ENCODE assay signal across 10 cellular contexts in genomic region chr6:32110632-32111031, GRCh38. TPM values are rescaled to one million over a fixed set of nuclear protein-coding genes. Genes with fewer than 3 reads are reported as not detected.
DNase-seq lines count a peak whose midpoint lies in the region; ATAC-seq and TF ChIP-seq lines count a peak whose summit lies in the region.
"Had no signal": no experiment of that assay in that cellular context is flagged by ENCODE, and none has a peak within 500 bp of the region (broad histone marks: within the 10 kb centered on the region; RNA-seq: fewer than 3 reads in every experiment).

No MANE protein-coding gene starts in this region.

- no peak overlapping the region for H3K4me3 Mint-ChIP-seq in chondrocyte (ENCODE audit: unreplicated experiment)
- H3K4me3 Mint-ChIP-seq: CD8-positive, alpha-beta T cell; nephron progenitor cell had no signal

- no peak overlapping the region for H3K4me3 ChIP-seq in ovary
- H3K4me3 ChIP-seq: hepatocyte had no signal

- peaks cover 40% of the 10 kb centered on the region for H3K4me1 Mint-ChIP-seq in chondrocyte (ENCODE audit: low read depth)

- WGBS in adipose tissue, 3 donors = 26 to 50% (median 41%) methylated on average over 7 of the region's 7 CpGs
- 23 to 39% (median 33%) methylated on average over 7 of the region's 7 CpGs for WGBS in ovary, 3 donors

- DNase-seq in ovary (peak in 3 of 5 donors; percentile 52 to 56 (median 52)), chondrocyte (ENCODE audit: low spot score) (no peak)
- DNase-seq: activated CD8-positive, alpha-beta memory T cell treated with anti-CD3 and anti-CD28 coated beads, Interleukin-2, amount 50 U/mL, for 4 hours; CD8-positive, alpha-beta T cell; NCI-H524; nephron progenitor cell; T-helper 1 cell had no signal

- no peak for ATAC-seq in SK-N-SH treated with all-trans-retinoic acid at 6 μM for 48 hours
- ATAC-seq: CD8-positive, alpha-beta T cell had no signal

- no peaks in the 10 kb centered on the region for H3K9me3 ChIP-seq in ovary

- H3K36me3 ChIP-seq in ovary = no peaks in the 10 kb centered on the region

- H3K36me3 Mint-ChIP-seq in chondrocyte (ENCODE audit: low read depth) = peaks cover 3% of the 10 kb centered on the region

- no peak for TF ChIP-seq EP300 in ovary (IDR thresholded peaks at IDR 0.05)

- peaks cover 8% of the 10 kb centered on the region for H3K27me3 Mint-ChIP-seq in chondrocyte (ENCODE audit: low read depth)

- H3K27ac ChIP-seq in adipose tissue (ENCODE audit: low read depth, low read length) (peak overlapping the region; percentile 61), ovary (peak overlapping the region in 1 of 2 donors; percentile 82)

- H3K4me1 ChIP-seq in ovary (ENCODE audit: insufficient read depth) = peaks cover 42% of the 10 kb centered on the region

- intact Hi-C loops in ovary (cut with DNase I) = loop anchor here in 1 of 4 donors (10.0 kb wide), 1 partner anchor 206 kb away; the partner anchor contains the start of gene ZBTB12

- no peak for TF ChIP-seq POLR2A in ovary (IDR thresholded peaks at IDR 0.05)

- no peak overlapping the region for H3K27ac Mint-ChIP-seq in chondrocyte (ENCODE audit: unreplicated experiment)
- H3K27ac Mint-ChIP-seq: CD8-positive, alpha-beta T cell; nephron progenitor cell had no signal

- H3K9me3 Mint-ChIP-seq in chondrocyte (ENCODE audit: low read depth) = no peaks in the 10 kb centered on the region
- H3K9me3 Mint-ChIP-seq: CD8-positive, alpha-beta T cell; nephron progenitor cell had no signal

- no peak for TF ChIP-seq CTCF in ovary (IDR thresholded peaks at IDR 0.05)
- no peak for TF ChIP-seq CTCF in chondrocyte (IDR thresholded peaks at IDR 0.05)

- H3K27me3 ChIP-seq in ovary = no peaks in the 10 kb centered on the region
- H3K27me3 ChIP-seq: hepatocyte had no signal

TF ChIP-seq in SK-N-SH treated with all-trans-retinoic acid at 6 μM for 48 hours, 23 proteins besides CTCF, POLR2A, EP300 and RAD21:
- TF ChIP-seq TOX (CRISPR knock-in tag; IDR thresholded peaks at IDR 0.05; ENCODE audit: borderline replicate concordance) = no peak
- no peak for TF ChIP-seq ZC3H10 (CRISPR knock-in tag; IDR thresholded peaks at IDR 0.05)
- no peak for TF ChIP-seq ZFP3 (CRISPR knock-in tag; IDR thresholded peaks at IDR 0.05)
TF ChIP-seq in SK-N-SH treated with all-trans-retinoic acid at 6 μM for 48 hours: peak in this region for 0.

RNA-seq across cellular contexts. Expression of gene TNXB, which starts 1.5 kb away (rescaled TPM):
- polyA plus RNA-seq in adipose tissue (10 to 100 TPM in 2 of 3 donors, 1 to 10 TPM in 1; 5.3 to 65.0 (median 47.4) TPM), ovary (100 to 1,000 TPM in 1 of 2 donors, 10 to 100 TPM in 1; 13.3 to 114 TPM)
- total RNA-seq in ovary (100 to 1,000 TPM in 6 of 7 donors, 10 to 100 TPM in 1; 58.5 to 334 (median 205) TPM), chondrocyte (1.9 to 2.9 TPM (median 2.3 TPM) in 3 replicates)

RNA-seq across cellular contexts. Expression of gene ATF6B, which starts 17.4 kb away (rescaled TPM):
- polyA plus RNA-seq in adipose tissue = 10 to 100 TPM; 36.8 to 53.4 (median 38.2) TPM
- total RNA-seq in ovary = 100 to 1,000 TPM in 1 of 7 donors, 10 to 100 TPM in 6; 27.8 to 100 (median 84.5) TPM
- 10 to 100 TPM; 37.9 to 70.3 TPM for polyA plus RNA-seq in ovary
- total RNA-seq in chondrocyte = 68.0 to 86.5 TPM (median 68.7 TPM) in 3 replicates

RNA-seq across cellular contexts. Expression of gene FKBPL, which starts 19.5 kb away (rescaled TPM):
- polyA plus RNA-seq in adipose tissue (1 to 10 TPM; 3.3 to 5.0 (median 4.3) TPM), ovary (1 to 10 TPM; 4.2 to 5.5 TPM)
- total RNA-seq in ovary (1 to 10 TPM; 1.7 to 4.6 (median 4.1) TPM), chondrocyte (4.3 to 6.3 TPM (median 4.9 TPM) in 3 replicates)

RNA-seq across cellular contexts. Expression of gene PRRT1, which starts 41.1 kb away (rescaled TPM):
- polyA plus RNA-seq in adipose tissue (1 to 10 TPM in 2 of 3 donors, under 1 TPM in 1; 0.70 to 5.6 (median 1.4) TPM), ovary (10 to 100 TPM; 16.3 to 27.7 TPM)
- total RNA-seq in ovary (10 to 100 TPM in 5 of 7 donors, 1 to 10 TPM in 2; 2.4 to 44.1 (median 28.0) TPM), chondrocyte (0.73 to 1.6 TPM (median 1.3 TPM) in 3 replicates)

RNA-seq across cellular contexts. Expression of gene PPT2, which starts 43.3 kb away (rescaled TPM):
- polyA plus RNA-seq in adipose tissue (10 to 100 TPM in 2 of 3 donors, 1 to 10 TPM in 1; 6.3 to 18.5 (median 13.2) TPM), ovary (10 to 100 TPM; 34.4 to 53.1 TPM)
- total RNA-seq in ovary (10 to 100 TPM; 33.5 to 63.9 (median 43.9) TPM), chondrocyte (35.6 to 37.9 TPM (median 35.8 TPM) in 3 replicates)

Comparison
In these comparisons a context has a peak if more than half of its experiments do, and no peak if none do; other contexts are left out.
1. RNA of gene TNXB, which starts 1.5 kb away (total RNA-seq): 58.5 to 334 TPM in ovary; 1.9 to 2.9 TPM in chondrocyte; every median in the first group is over 10 times any median in the second.